Comparison of ENCODE assay signal across 25 cellular contexts in the genomic region with DNA sequence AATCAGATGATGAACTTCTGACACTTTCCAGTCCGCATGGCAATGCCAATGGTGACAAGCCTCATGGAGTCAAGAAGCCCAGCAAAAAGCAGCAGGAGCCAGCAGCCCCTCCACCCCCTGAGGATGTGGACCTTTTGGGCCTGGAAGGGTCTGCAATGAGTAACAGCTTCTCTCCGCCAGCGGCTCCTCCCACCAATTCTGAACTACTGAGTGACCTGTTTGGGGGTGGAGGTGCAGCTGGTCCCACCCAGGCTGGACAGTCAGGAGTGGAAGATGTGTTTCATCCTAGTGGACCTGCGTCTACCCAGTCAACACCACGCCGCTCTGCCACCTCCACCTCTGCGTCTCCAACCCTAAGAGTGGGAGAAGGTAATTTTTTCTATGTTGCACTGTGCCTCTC. TPM values are rescaled to one million over a fixed set of nuclear protein-coding genes. Genes with fewer than 3 reads are reported as not detected.
A peak's percentile ranks its signal among the peaks of the same experiment; 100 is the strongest.
DNase-seq lines count a peak whose midpoint lies in the region; ATAC-seq and TF ChIP-seq lines count a peak whose summit lies in the region.
"Had no signal": no experiment of that assay in that cellular context is flagged by ENCODE, and none has a peak within 500 bp of the region (broad histone marks: within the 10 kb centered on the region; RNA-seq: fewer than 3 reads in every experiment).

No MANE protein-coding gene starts in this region.

- no peak overlapping the region for H3K4me3 Mint-ChIP-seq in activated CD8-positive, alpha-beta memory T cell treated with anti-CD3 and anti-CD28 coated beads, Interleukin-2, amount 10 ng/mL, durations not matched to agents 7 days and 5 days
- H3K4me3 Mint-ChIP-seq in activated CD4-positive, alpha-beta memory T cell treated with anti-CD3 and anti-CD28 coated beads, Interleukin-2, amount 10 ng/mL, durations not matched to agents 7 days and 5 days = no peak overlapping the region
- no peak overlapping the region for H3K4me3 Mint-ChIP-seq in activated T-helper 17 cell treated with anti-CD3 and anti-CD28 coated beads, Interleukin-2, amount 50 U/mL, for 72 hours
- H3K4me3 Mint-ChIP-seq: CD4-positive, alpha-beta T cell had no signal

- H3K36me3 Mint-ChIP-seq in activated CD8-positive, alpha-beta memory T cell treated with anti-CD3 and anti-CD28 coated beads, Interleukin-2, amount 10 ng/mL, durations not matched to agents 7 days and 5 days = peaks cover 42% of the 10 kb centered on the region
- H3K36me3 Mint-ChIP-seq in activated CD4-positive, alpha-beta memory T cell treated with anti-CD3 and anti-CD28 coated beads, Interleukin-2, amount 10 ng/mL, durations not matched to agents 7 days and 5 days (ENCODE audit: low read depth) = peaks cover 33% of the 10 kb centered on the region
- no peaks in the 10 kb centered on the region for H3K36me3 Mint-ChIP-seq in activated T-helper 17 cell treated with anti-CD3 and anti-CD28 coated beads, Interleukin-2, amount 50 U/mL, for 72 hours (ENCODE audit: low read depth)

- DNase-seq in activated CD8-positive, alpha-beta memory T cell treated with anti-CD3 and anti-CD28 coated beads, Interleukin-2, amount 10 ng/mL, durations not matched to agents 7 days and 5 days = no peak
- DNase-seq in activated CD8-positive, alpha-beta memory T cell treated with anti-CD3 and anti-CD28 coated beads for 24 hours = no peak
- no peak for DNase-seq in activated CD4-positive, alpha-beta memory T cell treated with anti-CD3 and anti-CD28 coated beads, Interleukin-2, amount 10 ng/mL, durations not matched to agents 7 days and 5 days
- DNase-seq in upper lobe of right lung (peak; percentile 56), H4 (ENCODE audit: low spot score) (no peak), NOMO-1 (lab: John Stamatoyannopoulos, UW; ENCODE audit: unreplicated experiment in 2 of 2) (no peak)
- DNase-seq: AML-193; CD4-positive, alpha-beta T cell; COR-L47; DMS53; H7; KG1; MG63; NCI-H1105 treated with DMSO at 0.1 percent for 48 hours; NCI-H146; NCI-H1930; NCI-H446; NCI-H524 treated with DMSO at 0.1 percent for 48 hours; NCI-H774; PC-9; SJCRH30 had no signal

- peaks cover 81% of the 10 kb centered on the region for H3K4me1 Mint-ChIP-seq in activated CD8-positive, alpha-beta memory T cell treated with anti-CD3 and anti-CD28 coated beads, Interleukin-2, amount 10 ng/mL, durations not matched to agents 7 days and 5 days
- peaks cover 86% of the 10 kb centered on the region for H3K4me1 Mint-ChIP-seq in activated CD4-positive, alpha-beta memory T cell treated with anti-CD3 and anti-CD28 coated beads, Interleukin-2, amount 10 ng/mL, durations not matched to agents 7 days and 5 days
- peaks cover 37% of the 10 kb centered on the region for H3K4me1 Mint-ChIP-seq in activated T-helper 17 cell treated with anti-CD3 and anti-CD28 coated beads, Interleukin-2, amount 50 U/mL, for 72 hours

- no peaks in the 10 kb centered on the region for H3K27me3 Mint-ChIP-seq in activated CD8-positive, alpha-beta memory T cell treated with anti-CD3 and anti-CD28 coated beads, Interleukin-2, amount 10 ng/mL, durations not matched to agents 7 days and 5 days
- no peaks in the 10 kb centered on the region for H3K27me3 Mint-ChIP-seq in activated CD4-positive, alpha-beta memory T cell treated with anti-CD3 and anti-CD28 coated beads, Interleukin-2, amount 10 ng/mL, durations not matched to agents 7 days and 5 days
- H3K27me3 Mint-ChIP-seq in activated T-helper 17 cell treated with anti-CD3 and anti-CD28 coated beads, Interleukin-2, amount 50 U/mL, for 72 hours = no peaks in the 10 kb centered on the region
- H3K27me3 Mint-ChIP-seq: CD4-positive, alpha-beta T cell had no signal

- no peaks in the 10 kb centered on the region for H3K4me1 ChIP-seq in upper lobe of right lung
- H3K4me1 ChIP-seq: A549, SJCRH30 had no signal

- no peaks in the 10 kb centered on the region for H3K36me3 ChIP-seq in upper lobe of right lung
- H3K36me3 ChIP-seq: BLaER1 treated with 17β-estradiol and CSF1 and Interleukin-3, amounts not matched to agents 10 nM and 100 nM; MG63; SJCRH30 had no signal

- H3K9me3 Mint-ChIP-seq in activated CD8-positive, alpha-beta memory T cell treated with anti-CD3 and anti-CD28 coated beads, Interleukin-2, amount 10 ng/mL, durations not matched to agents 7 days and 5 days (ENCODE audit: low read depth) = no peaks in the 10 kb centered on the region
- H3K9me3 Mint-ChIP-seq in activated CD4-positive, alpha-beta memory T cell treated with anti-CD3 and anti-CD28 coated beads, Interleukin-2, amount 10 ng/mL, durations not matched to agents 7 days and 5 days = no peaks in the 10 kb centered on the region
- no peaks in the 10 kb centered on the region for H3K9me3 Mint-ChIP-seq in activated T-helper 17 cell treated with anti-CD3 and anti-CD28 coated beads, Interleukin-2, amount 50 U/mL, for 72 hours
- H3K9me3 Mint-ChIP-seq: CD4-positive, alpha-beta T cell had no signal

- no peak for TF ChIP-seq CTCF in upper lobe of right lung (IDR thresholded peaks at IDR 0.05)

- H3K27ac ChIP-seq in upper lobe of right lung = no peak overlapping the region
- H3K27ac ChIP-seq: A549; BLaER1 treated with 17β-estradiol and CSF1 and Interleukin-3, amounts not matched to agents 10 nM and 100 nM; PC-9; SJCRH30 had no signal

- POLR2A ChIA-PET in activated CD4-positive, alpha-beta memory T cell treated with anti-CD3 and anti-CD28 coated beads, Interleukin-2, amount 10 ng/mL, durations not matched to agents 7 days and 5 days (lab: Charles Lee) = interaction anchor here (1.2 to 3.5 kb wide), 6 partner anchors 27 to 939 kb away, joined by 3 to 33 read pairs (median 6); partner anchors contain the start of genes AK4, LEPR and LEPROT

- no peaks in the 10 kb centered on the region for H3K27me3 ChIP-seq in upper lobe of right lung
- H3K27me3 ChIP-seq: BLaER1 treated with 17β-estradiol and CSF1 and Interleukin-3, amounts not matched to agents 10 nM and 100 nM; MG63; SJCRH30 had no signal

- CTCF ChIA-PET in activated CD8-positive, alpha-beta memory T cell treated with anti-CD3 and anti-CD28 coated beads, Interleukin-2, amount 10 ng/mL, durations not matched to agents 7 days and 5 days (lab: Charles Lee) = interaction anchor here (1.1 to 3.3 kb wide), 6 partner anchors 9 to 295 kb away, joined by 3 to 19 read pairs (median 4); partner anchors contain the start of genes LEPR and LEPROT
- CTCF ChIA-PET in activated CD4-positive, alpha-beta memory T cell treated with anti-CD3 and anti-CD28 coated beads, Interleukin-2, amount 10 ng/mL, durations not matched to agents 7 days and 5 days (lab: Charles Lee) = interaction anchor here (0.9 to 3.8 kb wide), 5 partner anchors 28 to 295 kb away, joined by 4 to 13 read pairs (median 6); partner anchors contain the start of genes LEPR and LEPROT

- peak overlapping the region; percentile 73 for H3K27ac Mint-ChIP-seq in activated CD8-positive, alpha-beta memory T cell treated with anti-CD3 and anti-CD28 coated beads, Interleukin-2, amount 10 ng/mL, durations not matched to agents 7 days and 5 days
- H3K27ac Mint-ChIP-seq in activated CD4-positive, alpha-beta memory T cell treated with anti-CD3 and anti-CD28 coated beads, Interleukin-2, amount 10 ng/mL, durations not matched to agents 7 days and 5 days = peak overlapping the region; percentile 88
- peak overlapping the region; percentile 89 for H3K27ac Mint-ChIP-seq in activated T-helper 17 cell treated with anti-CD3 and anti-CD28 coated beads, Interleukin-2, amount 50 U/mL, for 72 hours
- H3K27ac Mint-ChIP-seq: CD4-positive, alpha-beta T cell had no signal

- H3K9me3 ChIP-seq in upper lobe of right lung = no peaks in the 10 kb centered on the region
- H3K9me3 ChIP-seq: A549; BLaER1 treated with 17β-estradiol and CSF1 and Interleukin-3, amounts not matched to agents 10 nM and 100 nM; MG63; SJCRH30 had no signal

- intact Hi-C loops in upper lobe of right lung (cut with DNase I) = no loop called here

- ATAC-seq in activated CD8-positive, alpha-beta memory T cell treated with anti-CD3 and anti-CD28 coated beads, Interleukin-2, amount 10 ng/mL, durations not matched to agents 7 days and 5 days = no peak
- ATAC-seq in activated T-helper 17 cell treated with anti-CD3 and anti-CD28 coated beads, Interleukin-2, amount 50 U/mL, for 72 hours (replicated peaks) = no peak
- ATAC-seq in upper lobe of right lung = no peak
- ATAC-seq: A549, Right ventricle myocardium inferior had no signal

- H3K4me3 ChIP-seq in upper lobe of right lung = no peak overlapping the region
- H3K4me3 ChIP-seq: A549; BLaER1 treated with 17β-estradiol and CSF1 and Interleukin-3, amounts not matched to agents 10 nM and 100 nM; MG63; PC-9; SJCRH30 had no signal

RNA-seq across cellular contexts. Expression of gene LEPR, which starts 28.0 kb away (rescaled TPM):
- 1 to 10 TPM; 2.2 to 3.7 TPM for total RNA-seq in activated CD8-positive, alpha-beta memory T cell treated with anti-CD3 and anti-CD28 coated beads, Interleukin-2, amount 10 ng/mL, durations not matched to agents 7 days and 5 days
- 1 to 10 TPM; 3.7 to 4.2 TPM for total RNA-seq in activated CD4-positive, alpha-beta memory T cell treated with anti-CD3 and anti-CD28 coated beads, Interleukin-2, amount 10 ng/mL, durations not matched to agents 7 days and 5 days
- total RNA-seq in activated T-helper 17 cell treated with anti-CD3 and anti-CD28 coated beads, Interleukin-2, amount 50 U/mL, for 72 hours = 1 to 10 TPM; 4.6 to 9.2 TPM
- total RNA-seq in upper lobe of right lung = 38.0 TPM
- total RNA-seq in H4 (2014; rRNA removed; shearing (Covaris generic)) = 1.9 and 2.4 TPM in 2 replicates

RNA-seq across cellular contexts. Expression of gene LEPROT, which starts 28.0 kb away (rescaled TPM):
- 10 to 100 TPM; 23.8 to 27.3 TPM for total RNA-seq in activated CD8-positive, alpha-beta memory T cell treated with anti-CD3 and anti-CD28 coated beads, Interleukin-2, amount 10 ng/mL, durations not matched to agents 7 days and 5 days
- 10 to 100 TPM; 29.2 to 31.3 TPM for total RNA-seq in activated CD4-positive, alpha-beta memory T cell treated with anti-CD3 and anti-CD28 coated beads, Interleukin-2, amount 10 ng/mL, durations not matched to agents 7 days and 5 days
- 10 to 100 TPM; 29.6 to 33.4 TPM for total RNA-seq in activated T-helper 17 cell treated with anti-CD3 and anti-CD28 coated beads, Interleukin-2, amount 50 U/mL, for 72 hours
- total RNA-seq in upper lobe of right lung = 107 TPM
- 32.8 and 43.4 TPM in 2 replicates for total RNA-seq in H4 (2014; rRNA removed; shearing (Covaris generic))
